Comparison of ENCODE assay signal across 1 cellular context in genomic region chr11:73876424-73877300, GRCh38.
A peak's percentile ranks its signal among the peaks of the same experiment; 100 is the strongest.
TF ChIP-seq lines count a peak whose summit lies in the region.

Gene COA4 (minus strand): TSS chr11:73876846. CDS start chr11:73873378, 3,468 bp downstream.
Gene PAAF1 (plus strand): TSS chr11:73876999. CDS start chr11:73877022, 23 bp downstream.

TF ChIP-seq in HepG2, 621 proteins besides CTCF, POLR2A, EP300 and RAD21 (continued from another document and continues in another):
- TF ChIP-seq TCF12 (IDR thresholded peaks at IDR 0.05) (no peak), TCF12 (CRISPR knock-in tag; IDR thresholded peaks at IDR 0.05) (no peak; the same call in 1 of the 2 replicates), HOXA5 (CRISPR knock-in tag; IDR thresholded peaks at IDR 0.05) (peak; percentile 75; the same call in 1 of the 2 replicates), STAT5B (CRISPR knock-in tag; IDR thresholded peaks at IDR 0.05) (no peak), DBP (CRISPR knock-in tag; IDR thresholded peaks at IDR 0.05; ENCODE audit: not compliant biosample characterization) (peak; percentile 9), TFDP2 (CRISPR knock-in tag; IDR thresholded peaks at IDR 0.05) (peak; percentile 78), SMAD3 (CRISPR knock-in tag; IDR thresholded peaks at IDR 0.05) (peak; percentile 24), PLRG1 (conservative IDR thresholded peaks at IDR 0.05) (no peak), JARID2 (CRISPR knock-in tag; IDR thresholded peaks at IDR 0.05; ENCODE audit: insufficient replicate concordance) (no peak), PITX1 (CRISPR knock-in tag; IDR thresholded peaks at IDR 0.05) (peak; percentile 81), ZBTB25 (CRISPR knock-in tag; IDR thresholded peaks at IDR 0.05) (peak; percentile 74; the same call in 1 of the 2 replicates), ZFP36 (IDR thresholded peaks at IDR 0.05; ENCODE audit: borderline replicate concordance, low read depth, low read length, partially characterized antibody) (no peak), CC2D1A (CRISPR knock-in tag; IDR thresholded peaks at IDR 0.05) (no peak), HNRNPLL (IDR thresholded peaks at IDR 0.05; ENCODE audit: low read depth, low read length, poor library complexity, severe bottlenecking) (peak; percentile 85), ZEB1 (IDR thresholded peaks at IDR 0.05; ENCODE audit: insufficient replicate concordance, low read depth) (no peak), PHF8 (CRISPR knock-in tag; IDR thresholded peaks at IDR 0.05) (peak; percentile 91), ERF (CRISPR knock-in tag; IDR thresholded peaks at IDR 0.05) (peak; percentile 70; the same call in 1 of the 2 replicates), TMF1 (CRISPR knock-in tag; IDR thresholded peaks at IDR 0.05; ENCODE audit: low read depth) (no peak), MAFG (CRISPR knock-in tag; IDR thresholded peaks at IDR 0.05) (no peak), ZNF160 (CRISPR knock-in tag; IDR thresholded peaks at IDR 0.05) (no peak), ZBTB1 (CRISPR knock-in tag; IDR thresholded peaks at IDR 0.05; ENCODE audit: borderline replicate concordance) (no peak), HNF1A (IDR thresholded peaks at IDR 0.05; ENCODE audit: low read depth) (no peak), HNF1A (CRISPR knock-in tag; IDR thresholded peaks at IDR 0.05; ENCODE audit: borderline replicate concordance) (peak; percentile 71), CSRNP2 (CRISPR knock-in tag; conservative IDR thresholded peaks at IDR 0.05; ENCODE audit: low read depth) (no peak), ZFP36L1 (CRISPR knock-in tag; IDR thresholded peaks at IDR 0.05) (peak; percentile 4; the same call in 1 of the 2 replicates), ZNF329 (CRISPR knock-in tag; IDR thresholded peaks at IDR 0.05; ENCODE audit: low read depth) (0 out of 2 replicates have a peak, but pooled peaks have one; percentile 59), MIER2 (CRISPR knock-in tag; IDR thresholded peaks at IDR 0.05) (no peak), ZNF598 (CRISPR knock-in tag; IDR thresholded peaks at IDR 0.05; ENCODE audit: borderline replicate concordance) (no peak; the same call in 1 of the 2 replicates), SNAPC2 (CRISPR knock-in tag; IDR thresholded peaks at IDR 0.05) (no peak), ZNF512 (CRISPR knock-in tag; IDR thresholded peaks at IDR 0.05) (peak; percentile 81; the same call in 1 of the 2 replicates), ZNF276 (CRISPR knock-in tag; IDR thresholded peaks at IDR 0.05; ENCODE audit: low read depth) (peak; percentile 81; the same call in 1 of the 2 replicates), MXD1 (CRISPR knock-in tag; IDR thresholded peaks at IDR 0.05) (peak; percentile 95), ATRX (CRISPR knock-in tag; IDR thresholded peaks at IDR 0.05; ENCODE audit: borderline replicate concordance) (no peak), THAP8 (CRISPR knock-in tag; IDR thresholded peaks at IDR 0.05; ENCODE audit: borderline replicate concordance) (no peak; the same call in 1 of the 2 replicates), ARNTL (CRISPR knock-in tag; IDR thresholded peaks at IDR 0.05) (peak; percentile 79), CENPX (CRISPR knock-in tag; IDR thresholded peaks at IDR 0.05) (no peak), RNF2 (conservative IDR thresholded peaks at IDR 0.05; ENCODE audit: low read depth) (peak; percentile 77; the same call in 1 of the 2 replicates), E2F2 (CRISPR knock-in tag; IDR thresholded peaks at IDR 0.05; ENCODE audit: borderline replicate concordance) (no peak), NFE2L2 (IDR thresholded peaks at IDR 0.05; ENCODE audit: low read length) (no peak), ZNF672 (CRISPR knock-in tag; IDR thresholded peaks at IDR 0.05) (no peak), ZBTB20 (CRISPR knock-in tag; IDR thresholded peaks at IDR 0.05; ENCODE audit: borderline replicate concordance, low read depth) (peak; percentile 67), MIXL1 (CRISPR knock-in tag; IDR thresholded peaks at IDR 0.05) (peak; percentile 39; the same call in 1 of the 2 replicates), AGO2 (optimal IDR thresholded peaks at IDR 0.05; ENCODE audit: low read depth, low read length) (peak; percentile 94), ZBTB8A (CRISPR knock-in tag; IDR thresholded peaks at IDR 0.05; ENCODE audit: borderline replicate concordance, low read depth) (peak; percentile 63; the same call in 1 of the 2 replicates), RBM22 (optimal IDR thresholded peaks at IDR 0.05; ENCODE audit: low read length) (no peak), ZFX (CRISPR knock-in tag; IDR thresholded peaks at IDR 0.05; ENCODE audit: low read depth) (peak; percentile 97), TAF15 (IDR thresholded peaks at IDR 0.05; ENCODE audit: low read depth, low read length, poor library complexity, severe bottlenecking) (peak; percentile 77), ELF4 (CRISPR knock-in tag; IDR thresholded peaks at IDR 0.05; ENCODE audit: borderline replicate concordance) (peak; percentile 96), KAT8 (CRISPR knock-in tag; IDR thresholded peaks at IDR 0.05) (peak; percentile 93), MXD3 (CRISPR knock-in tag; IDR thresholded peaks at IDR 0.05) (peak; percentile 93)
